17 cellular contexts compared by ENCODE assay signal in the genomic region with DNA sequence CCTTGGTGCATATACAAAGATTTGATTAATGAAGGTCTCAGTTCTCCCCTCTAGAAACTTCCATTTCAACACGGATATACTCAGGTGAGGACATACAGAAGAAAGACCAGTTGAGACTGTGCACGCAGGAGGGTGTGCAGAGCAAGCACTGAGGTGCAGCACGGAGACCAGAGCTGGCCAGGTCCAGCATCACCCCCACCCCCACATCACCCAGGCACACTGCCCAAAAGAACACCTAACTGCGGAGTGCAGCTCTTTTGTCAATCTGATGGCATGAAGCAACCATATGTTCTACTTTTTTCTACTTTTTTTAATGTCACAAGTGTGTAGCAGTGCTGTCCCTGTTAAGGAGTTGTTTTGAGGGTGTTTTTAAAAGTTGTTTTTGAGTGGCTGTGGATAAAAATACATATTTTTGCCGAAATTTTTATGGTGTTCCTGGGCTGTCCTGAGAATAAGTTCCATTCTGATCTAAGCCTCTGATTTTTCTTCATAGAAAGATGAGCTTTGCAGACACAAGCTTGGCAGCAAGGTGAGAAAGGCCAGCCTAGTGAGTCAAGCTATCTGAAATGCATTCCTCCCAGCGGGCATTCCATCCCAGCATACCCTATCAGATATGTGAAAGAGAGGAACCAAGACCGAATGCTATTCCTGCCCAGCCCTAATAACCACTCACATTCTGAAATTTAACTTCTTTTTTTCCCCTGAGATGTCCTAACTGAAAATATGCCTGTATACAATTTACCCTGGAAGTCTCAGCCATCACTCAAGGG.
DNase-seq lines count a peak whose midpoint lies in the region; ATAC-seq lines count a peak whose summit lies in the region.
"Had no signal": no experiment of that assay in that cellular context is flagged by ENCODE, and none has a peak within 500 bp of the region (broad histone marks: within the 10 kb centered on the region; RNA-seq: fewer than 3 reads in every experiment).

No MANE protein-coding gene starts in this region.

- ATAC-seq in activated T-helper 17 cell treated with anti-CD3 and anti-CD28 coated beads, Interleukin-2, amount 50 U/mL, for 72 hours (replicated peaks) = no peak
- ATAC-seq in left lobe of liver = peak; percentile 73
- no peak for ATAC-seq in HG03565 (IDR thresholded peaks at IDR 0.05; ENCODE audit: unreplicated experiment)
- no peak for ATAC-seq in natural killer cell treated with Interleukin-12 subunit alpha and Interleukin-12 subunit beta and Interleukin-15 and Interleukin-18, amount 100 ng/mL, for 72 hours

- H3K4me3 ChIP-seq in HUES48 (ENCODE audit: low read depth, low read length) = no peak overlapping the region
- H3K4me3 ChIP-seq: BLaER1, ovary, spleen had no signal

- H3K4me3 Mint-ChIP-seq in activated T-helper 17 cell treated with anti-CD3 and anti-CD28 coated beads, Interleukin-2, amount 50 U/mL, for 72 hours = peak overlapping the region; percentile 77
- H3K4me3 Mint-ChIP-seq in natural killer cell treated with Interleukin-12 subunit alpha and Interleukin-12 subunit beta and Interleukin-15 and Interleukin-18, amount 100 ng/mL, for 72 hours = no peak overlapping the region

- H3K9ac ChIP-seq in HUES48 (ENCODE audit: low read depth, low read length) = no peak overlapping the region
- H3K9ac ChIP-seq: BLaER1 had no signal

- no peaks in the 10 kb centered on the region for H3K9me3 Mint-ChIP-seq in activated T-helper 17 cell treated with anti-CD3 and anti-CD28 coated beads, Interleukin-2, amount 50 U/mL, for 72 hours
- H3K9me3 Mint-ChIP-seq in natural killer cell treated with Interleukin-12 subunit alpha and Interleukin-12 subunit beta and Interleukin-15 and Interleukin-18, amount 100 ng/mL, for 72 hours = no peaks in the 10 kb centered on the region

- peaks cover 48% of the 10 kb centered on the region for H3K36me3 ChIP-seq in HUES48 (ENCODE audit: control insufficient read depth, insufficient read depth, low read length)
- H3K36me3 ChIP-seq: ovary had no signal

- H3K4me1 ChIP-seq in HUES48 (ENCODE audit: control insufficient read depth, insufficient read depth, low read length) = peaks cover 30% of the 10 kb centered on the region

- H3K9me3 ChIP-seq in HUES48 (ENCODE audit: control insufficient read depth, insufficient read depth, low read length) = no peaks in the 10 kb centered on the region
- H3K9me3 ChIP-seq: BLaER1, ovary, spleen had no signal

- DNase-seq in left lobe of liver (ENCODE audit: low spot score) = peak; percentile 87
- DNase-seq in renal cortical epithelial cell (ENCODE audit: low read depth) = peak; percentile 51
- DNase-seq in DMS 273 (lab: John Stamatoyannopoulos, UW; ENCODE audit: unreplicated experiment) = no peak
- no peak for DNase-seq in natural killer cell treated with Interleukin-12 subunit alpha and Interleukin-12 subunit beta and Interleukin-15 and Interleukin-18, amount 100 ng/mL, for 72 hours (ENCODE audit: low spot score)
- DNase-seq: activated CD4-positive, alpha-beta T cell treated with anti-CD3 and anti-CD28 coated beads, Interleukin-2, amount 50 U/mL, for 4 hours; activated effector memory CD4-positive, alpha-beta T cell treated with anti-CD3 and anti-CD28 coated beads, Interleukin-2, amount 50 U/mL, for 16 hours; Karpas-422; mammary epithelial cell; NCI-H1694 treated with DMSO at 0.1 percent for 48 hours; NCI-H82; ovary; spleen; T1000 had no signal

- peaks cover 33% of the 10 kb centered on the region for H3K4me1 Mint-ChIP-seq in activated T-helper 17 cell treated with anti-CD3 and anti-CD28 coated beads, Interleukin-2, amount 50 U/mL, for 72 hours
- H3K4me1 Mint-ChIP-seq in natural killer cell treated with Interleukin-12 subunit alpha and Interleukin-12 subunit beta and Interleukin-15 and Interleukin-18, amount 100 ng/mL, for 72 hours (ENCODE audit: low read depth in 2 of 2) = peaks cover 48 to 59% of the 10 kb centered on the region in 2 donors

- H3K27me3 ChIP-seq in HUES48 (ENCODE audit: control insufficient read depth, insufficient read depth, low read length) = peaks cover 17% of the 10 kb centered on the region
- H3K27me3 ChIP-seq: BLaER1, ovary, spleen had no signal

- H3K27me3 Mint-ChIP-seq in activated T-helper 17 cell treated with anti-CD3 and anti-CD28 coated beads, Interleukin-2, amount 50 U/mL, for 72 hours = no peaks in the 10 kb centered on the region
- no peaks in the 10 kb centered on the region for H3K27me3 Mint-ChIP-seq in natural killer cell treated with Interleukin-12 subunit alpha and Interleukin-12 subunit beta and Interleukin-15 and Interleukin-18, amount 100 ng/mL, for 72 hours

- peak overlapping the region; percentile 43 for H3K27ac ChIP-seq in HUES48 (ENCODE audit: low read depth, low read length)
- H3K27ac ChIP-seq: BLaER1 had no signal

- H3K36me3 Mint-ChIP-seq in activated T-helper 17 cell treated with anti-CD3 and anti-CD28 coated beads, Interleukin-2, amount 50 U/mL, for 72 hours (ENCODE audit: low read depth) = peaks cover 74% of the 10 kb centered on the region
- H3K36me3 Mint-ChIP-seq in natural killer cell treated with Interleukin-12 subunit alpha and Interleukin-12 subunit beta and Interleukin-15 and Interleukin-18, amount 100 ng/mL, for 72 hours = peaks cover 31% of the 10 kb centered on the region

- peak overlapping the region; percentile 98 for H3K27ac Mint-ChIP-seq in activated T-helper 17 cell treated with anti-CD3 and anti-CD28 coated beads, Interleukin-2, amount 50 U/mL, for 72 hours
- H3K27ac Mint-ChIP-seq in natural killer cell treated with Interleukin-12 subunit alpha and Interleukin-12 subunit beta and Interleukin-15 and Interleukin-18, amount 100 ng/mL, for 72 hours = no peak overlapping the region

Comparison
In these comparisons a context has a peak if more than half of its experiments do, and no peak if none do; other contexts are left out.
1. DNase-seq: peak in left lobe of liver (single experiment) and renal cortical epithelial cell (single experiment); none in DMS 273 (single experiment) and natural killer cell treated with Interleukin-12 subunit alpha and Interleukin-12 subunit beta and Interleukin-15 and Interleukin-18, amount 100 ng/mL, for 72 hours (single experiment).